In genomic region chr19:48392006-48392344, GRCh38 we compare ENCODE assay signal across 10 cellular contexts. TPM values are rescaled to one million over a fixed set of nuclear protein-coding genes. Genes with fewer than 3 reads are reported as not detected.
DNase-seq lines count a peak whose midpoint lies in the region; ATAC-seq, FAIRE-seq and TF ChIP-seq lines count a peak whose summit lies in the region.
"Not testable (repeated sequence)": the region's sequence is repeated elsewhere in the genome, so short reads cannot be mapped to it uniquely, and the experiment has no call there.
"Had no signal": no experiment of that assay in that cellular context is flagged by ENCODE, and none has a peak within 500 bp of the region (broad histone marks: within the 10 kb centered on the region; RNA-seq: fewer than 3 reads in every experiment).

No MANE protein-coding gene starts in this region.

- DNase-seq in Calu3; OCI-LY7 (ENCODE audit: low spot score); activated CD8-positive, alpha-beta T cell treated with anti-CD3 and anti-CD28 coated beads, Interleukin-2, amount 10 ng/mL, durations not matched to agents 7 days and 5 days; astrocyte (ENCODE audit: low read depth); naive B cell; stimulated activated naive CD8-positive, alpha-beta T cell treated with anti-CD3 and anti-CD28 coated beads, Interleukin-15, amount 100 ng/mL, for 72 hours: not testable (repeated sequence)

- H4K20me1 ChIP-seq in OCI-LY7 (ENCODE audit: insufficient read depth, low read length), result not testable (repeated sequence)
- H4K20me1 ChIP-seq in astrocyte (ENCODE audit: insufficient read depth, low read length), result peaks cover 33% of the 10 kb centered on the region

- H3K4me2 ChIP-seq in OCI-LY7 (ENCODE audit: low read length) (peak overlapping the region; percentile 91), astrocyte (ENCODE audit: low read length) (peak overlapping the region; percentile 93)

- not testable (repeated sequence) for H3K9ac ChIP-seq in astrocyte (ENCODE audit: low read length)

- peaks cover 50% of the 10 kb centered on the region for H3K36me3 Mint-ChIP-seq in Calu3 (ENCODE audit: insufficient read depth, unreplicated experiment)
- peaks cover 14% of the 10 kb centered on the region for H3K36me3 Mint-ChIP-seq in activated CD8-positive, alpha-beta T cell treated with anti-CD3 and anti-CD28 coated beads, Interleukin-2, amount 10 ng/mL, durations not matched to agents 7 days and 5 days (ENCODE audit: low read depth)
- H3K36me3 Mint-ChIP-seq in astrocyte (ENCODE audit: low read depth, unreplicated experiment); naive B cell: not testable (repeated sequence)

- H3K27ac ChIP-seq in OCI-LY7 (ENCODE audit: low read depth, low read length, poor library complexity, severe bottlenecking); astrocyte (ENCODE audit: low read depth, low read length): not testable (repeated sequence)

- H3K36me3 ChIP-seq in OCI-LY7 (ENCODE audit: insufficient read depth, low read length), result peaks cover 24% of the 10 kb centered on the region
- H3K36me3 ChIP-seq in astrocyte (ENCODE audit: insufficient read depth, low read length), result peaks cover 15% of the 10 kb centered on the region

- H3K27me3 Mint-ChIP-seq in Calu3 (ENCODE audit: unreplicated experiment), result peaks cover 57% of the 10 kb centered on the region
- peaks cover 42% of the 10 kb centered on the region for H3K27me3 Mint-ChIP-seq in activated CD8-positive, alpha-beta T cell treated with anti-CD3 and anti-CD28 coated beads, Interleukin-2, amount 10 ng/mL, durations not matched to agents 7 days and 5 days (ENCODE audit: low read depth)
- not testable (repeated sequence) for H3K27me3 Mint-ChIP-seq in astrocyte (ENCODE audit: low read depth, unreplicated experiment)
- peaks cover 0 to 37% (median 31%) of the 10 kb centered on the region in 3 donors for H3K27me3 Mint-ChIP-seq in naive B cell
- H3K27me3 Mint-ChIP-seq in stimulated activated naive CD8-positive, alpha-beta T cell treated with anti-CD3 and anti-CD28 coated beads, Interleukin-15, amount 100 ng/mL, for 72 hours, result peaks cover 48% of the 10 kb centered on the region

- H3K4me1 ChIP-seq in OCI-LY7 (ENCODE audit: insufficient read depth, low read length, poor library complexity, severe bottlenecking), result peaks cover 15% of the 10 kb centered on the region
- peaks cover 11% of the 10 kb centered on the region for H3K4me1 ChIP-seq in astrocyte (ENCODE audit: insufficient read depth, low read length)

- CTCF ChIA-PET in Calu3 (lab: Charles Lee), result interaction anchor here (0.6 to 2.1 kb wide), 18 partner anchors 10 to 217 kb away, joined by 3 to 27 read pairs (median 6); partner anchors contain the start of genes GRWD1, SYNGR4 and TMEM143
- CTCF ChIA-PET in OCI-LY7 (lab: Charles Lee; ENCODE audit: unreplicated experiment), result not testable (repeated sequence)
- CTCF ChIA-PET in activated CD8-positive, alpha-beta T cell treated with anti-CD3 and anti-CD28 coated beads, Interleukin-2, amount 10 ng/mL, durations not matched to agents 7 days and 5 days (lab: Charles Lee), result interaction anchor here (0.7 to 2.4 kb wide), 30 partner anchors 9 to 261 kb away, joined by 3 to 43 read pairs (median 4); partner anchors contain the start of genes EMP3, SYNGR4, TMEM143 and ZNF114

- H3K79me2 ChIP-seq in OCI-LY7 (ENCODE audit: insufficient read depth, low read depth, low read length) (peaks cover 15% of the 10 kb centered on the region; the same call in 1 of the 2 replicates), astrocyte (ENCODE audit: insufficient read depth, low read length) (peaks cover 42% of the 10 kb centered on the region)

- H3K9me2 ChIP-seq in OCI-LY7 (ENCODE audit: insufficient read depth, low read length), result not testable (repeated sequence)

- not testable (repeated sequence) for TF ChIP-seq CTCF in Calu3 (IDR thresholded peaks at IDR 0.05; ENCODE audit: unreplicated experiment); OCI-LY7 (conservative IDR thresholded peaks at IDR 0.05; ENCODE audit: low read length); astrocyte (IDR thresholded peaks at IDR 0.05; ENCODE audit: insufficient read depth, low read depth, low read length)

- not testable (repeated sequence) for ATAC-seq in activated CD8-positive, alpha-beta T cell treated with anti-CD3 and anti-CD28 coated beads, Interleukin-2, amount 10 ng/mL, durations not matched to agents 7 days and 5 days; naive B cell (ENCODE audit: low read depth in 2 of 2); stimulated activated naive CD8-positive, alpha-beta T cell treated with anti-CD3 and anti-CD28 coated beads, Interleukin-15, amount 100 ng/mL, for 72 hours

- BruUV-seq in Calu3 (replicated peaks; lab: Mats Ljungman, UMichigan); OCI-LY7 (replicated peaks; lab: Mats Ljungman, UMichigan): not testable (repeated sequence)

- intact Hi-C loops in Calu3 (cut with micrococcal nuclease; ENCODE audit: unreplicated experiment), result not testable (repeated sequence)
- intact Hi-C loops in OCI-LY7 (cut with micrococcal nuclease; ENCODE audit: unreplicated experiment), result loop anchor here (5.0 kb wide), 1 partner anchor 55 kb away; the partner anchor contains the start of gene GRWD1

- H3K4me1 Mint-ChIP-seq in Calu3 (ENCODE audit: low read depth, unreplicated experiment), result not testable (repeated sequence)
- peaks cover 30% of the 10 kb centered on the region for H3K4me1 Mint-ChIP-seq in activated CD8-positive, alpha-beta T cell treated with anti-CD3 and anti-CD28 coated beads, Interleukin-2, amount 10 ng/mL, durations not matched to agents 7 days and 5 days (ENCODE audit: low read depth)
- H3K4me1 Mint-ChIP-seq in astrocyte (ENCODE audit: low read depth, unreplicated experiment) (peaks cover 16% of the 10 kb centered on the region), naive B cell (peaks cover 49 to 59% (median 51%) of the 10 kb centered on the region in 3 donors)
- H3K4me1 Mint-ChIP-seq in stimulated activated naive CD8-positive, alpha-beta T cell treated with anti-CD3 and anti-CD28 coated beads, Interleukin-15, amount 100 ng/mL, for 72 hours, result peaks cover 68% of the 10 kb centered on the region

- POLR2A ChIA-PET in OCI-LY7 (lab: Charles Lee), result interaction anchor here (0.8 to 0.9 kb wide), 2 partner anchors 9 to 28 kb away, joined by 3 read pairs; partner anchors contain the start of gene SYNGR4
- POLR2A ChIA-PET in activated CD8-positive, alpha-beta T cell treated with anti-CD3 and anti-CD28 coated beads, Interleukin-2, amount 10 ng/mL, durations not matched to agents 7 days and 5 days (lab: Charles Lee), result interaction anchor here (0.6 to 2.0 kb wide), 7 partner anchors 10 to 128 kb away, joined by 3 to 15 read pairs (median 3); partner anchors contain the start of genes SYNGR4 and TMEM143

- H3K4me3 Mint-ChIP-seq in Calu3 (ENCODE audit: low read depth, unreplicated experiment) (peak overlapping the region; percentile 10), astrocyte (ENCODE audit: unreplicated experiment) (peak overlapping the region; percentile 98), naive B cell (peak overlapping the region; percentile 87 to 98 (median 95))
- H3K4me3 Mint-ChIP-seq in activated CD8-positive, alpha-beta T cell treated with anti-CD3 and anti-CD28 coated beads, Interleukin-2, amount 10 ng/mL, durations not matched to agents 7 days and 5 days, result peak overlapping the region; percentile 95
- H3K4me3 Mint-ChIP-seq in stimulated activated naive CD8-positive, alpha-beta T cell treated with anti-CD3 and anti-CD28 coated beads, Interleukin-15, amount 100 ng/mL, for 72 hours, result peak overlapping the region; percentile 96 to 99

- not testable (repeated sequence) for H2AFZ ChIP-seq in OCI-LY7 (ENCODE audit: low read length); astrocyte (ENCODE audit: low read depth, low read length)

- H3K9me3 ChIP-seq in OCI-LY7 (ENCODE audit: low read length); astrocyte (ENCODE audit: insufficient read depth, low read depth, low read length): not testable (repeated sequence)

- H3K27ac Mint-ChIP-seq in Calu3 (ENCODE audit: unreplicated experiment); activated CD8-positive, alpha-beta T cell treated with anti-CD3 and anti-CD28 coated beads, Interleukin-2, amount 10 ng/mL, durations not matched to agents 7 days and 5 days; astrocyte (ENCODE audit: unreplicated experiment); stimulated activated naive CD8-positive, alpha-beta T cell treated with anti-CD3 and anti-CD28 coated beads, Interleukin-15, amount 100 ng/mL, for 72 hours: not testable (repeated sequence)
- peak overlapping the region in 1 of 6 donors; percentile 94 for H3K27ac Mint-ChIP-seq in naive B cell

- FAIRE-seq in astrocyte (lab: Jason Lieb, UNC), result not testable (repeated sequence)

- not testable (repeated sequence) for H3K4me3 ChIP-seq in OCI-LY7 (ENCODE audit: low read depth, low read length, poor library complexity, severe bottlenecking); astrocyte (ENCODE audit: insufficient read depth, low read depth, low read length)

- not testable (repeated sequence) for H3K9me3 Mint-ChIP-seq in Calu3 (ENCODE audit: low read depth, unreplicated experiment); activated CD8-positive, alpha-beta T cell treated with anti-CD3 and anti-CD28 coated beads, Interleukin-2, amount 10 ng/mL, durations not matched to agents 7 days and 5 days (ENCODE audit: insufficient read depth); astrocyte (ENCODE audit: unreplicated experiment); naive B cell; stimulated activated naive CD8-positive, alpha-beta T cell treated with anti-CD3 and anti-CD28 coated beads, Interleukin-15, amount 100 ng/mL, for 72 hours

- peaks cover 14% of the 10 kb centered on the region for H3K27me3 ChIP-seq in astrocyte (ENCODE audit: insufficient read depth, low read length)

RNA-seq across cellular contexts. Expression of gene KDELR1, which starts 0.6 kb away (rescaled TPM):
- 185 and 194 TPM in 2 replicates for total RNA-seq in Calu3 (2022)
- total RNA-seq in OCI-LY7 (2014; rRNA removed; shearing (Covaris generic)), result 26.2 and 38.8 TPM in 2 replicates
- 63.8 and 74.0 TPM in 2 replicates for total RNA-seq in OCI-LY7 (2022)
- 10 to 100 TPM; 70.3 to 71.3 TPM for total RNA-seq in activated CD8-positive, alpha-beta T cell treated with anti-CD3 and anti-CD28 coated beads, Interleukin-2, amount 10 ng/mL, durations not matched to agents 7 days and 5 days
- 370 and 396 TPM in 2 replicates for total RNA-seq in astrocyte
- 10 to 100 TPM; 24.5 to 32.1 (median 26.5) TPM for polyA plus RNA-seq in naive B cell (ENCODE audit: low read depth in 6 of 6)

RNA-seq across cellular contexts. Expression of gene GRIN2D, which starts 1.5 kb away (rescaled TPM):
- total RNA-seq in Calu3 (2022) (0.15 TPM in 1 of 2 replicates, not detected in the other), OCI-LY7 (2022) (0.06 and 0.11 TPM in 2 replicates), astrocyte (6.2 and 9.3 TPM in 2 replicates)
- not detected in 2 replicates for total RNA-seq in OCI-LY7 (2014; rRNA removed; shearing (Covaris generic))
- total RNA-seq in activated CD8-positive, alpha-beta T cell treated with anti-CD3 and anti-CD28 coated beads, Interleukin-2, amount 10 ng/mL, durations not matched to agents 7 days and 5 days, result under 1 TPM; 0.05 to 0.08 TPM
- not detected for polyA plus RNA-seq in naive B cell (ENCODE audit: low read depth in 6 of 6)

RNA-seq across cellular contexts. Expression of gene SYNGR4, which starts 27.8 kb away (rescaled TPM):
- total RNA-seq in Calu3 (2022) (not detected in 2 replicates), OCI-LY7 (2022) (1.0 and 1.2 TPM in 2 replicates), astrocyte (not detected in 2 replicates)
- 0.38 and 0.51 TPM in 2 replicates for total RNA-seq in OCI-LY7 (2014; rRNA removed; shearing (Covaris generic))
- not detected for total RNA-seq in activated CD8-positive, alpha-beta T cell treated with anti-CD3 and anti-CD28 coated beads, Interleukin-2, amount 10 ng/mL, durations not matched to agents 7 days and 5 days
- polyA plus RNA-seq in naive B cell (ENCODE audit: low read depth in 6 of 6), result not detected
- total RNA-seq: dermis microvascular lymphatic vessel endothelial cell, IMR-90, mammary epithelial cell, transverse colon had no signal
- polyA plus RNA-seq: IMR-90, mammary epithelial cell had no signal

RNA-seq across cellular contexts. Expression of gene TMEM143, which starts 28.2 kb away (rescaled TPM):
- total RNA-seq in Calu3 (2022) (10.4 and 14.8 TPM in 2 replicates), OCI-LY7 (2022) (31.4 and 37.9 TPM in 2 replicates), astrocyte (8.7 and 10.5 TPM in 2 replicates)
- total RNA-seq in OCI-LY7 (2014; rRNA removed; shearing (Covaris generic)), result 18.2 and 31.1 TPM in 2 replicates
- total RNA-seq in activated CD8-positive, alpha-beta T cell treated with anti-CD3 and anti-CD28 coated beads, Interleukin-2, amount 10 ng/mL, durations not matched to agents 7 days and 5 days, result 10 to 100 TPM; 17.1 to 19.4 TPM
- polyA plus RNA-seq in naive B cell (ENCODE audit: low read depth in 6 of 6), result 10 to 100 TPM in 1 of 6 donors, 1 to 10 TPM in 5; 3.9 to 12.1 (median 5.9) TPM

RNA-seq across cellular contexts. Expression of gene GRWD1, which starts 53.8 kb away (rescaled TPM):
- total RNA-seq in Calu3 (2022) (75.0 and 76.7 TPM in 2 replicates), OCI-LY7 (2022) (26.3 and 32.1 TPM in 2 replicates), astrocyte (35.6 and 41.4 TPM in 2 replicates)
- total RNA-seq in OCI-LY7 (2014; rRNA removed; shearing (Covaris generic)), result 34.4 and 35.8 TPM in 2 replicates
- total RNA-seq in activated CD8-positive, alpha-beta T cell treated with anti-CD3 and anti-CD28 coated beads, Interleukin-2, amount 10 ng/mL, durations not matched to agents 7 days and 5 days, result 10 to 100 TPM; 46.4 to 50.4 TPM
- 10 to 100 TPM; 27.8 to 44.8 (median 37.1) TPM for polyA plus RNA-seq in naive B cell (ENCODE audit: low read depth in 6 of 6)

Comparison
In these comparisons a context has a peak if more than half of its experiments do, and no peak if none do; other contexts are left out.
1. H3K4me3 Mint-ChIP-seq: peak in every context shown above with its lines; median percentile 98 in astrocyte; 98 in stimulated activated naive CD8-positive, alpha-beta T cell treated with anti-CD3 and anti-CD28 coated beads, Interleukin-15, amount 100 ng/mL, for 72 hours; 95 in activated CD8-positive, alpha-beta T cell treated with anti-CD3 and anti-CD28 coated beads, Interleukin-2, amount 10 ng/mL, durations not matched to agents 7 days and 5 days; 95 in naive B cell; 10 in Calu3.